26 cellular contexts compared by ENCODE assay signal in the genomic region with DNA sequence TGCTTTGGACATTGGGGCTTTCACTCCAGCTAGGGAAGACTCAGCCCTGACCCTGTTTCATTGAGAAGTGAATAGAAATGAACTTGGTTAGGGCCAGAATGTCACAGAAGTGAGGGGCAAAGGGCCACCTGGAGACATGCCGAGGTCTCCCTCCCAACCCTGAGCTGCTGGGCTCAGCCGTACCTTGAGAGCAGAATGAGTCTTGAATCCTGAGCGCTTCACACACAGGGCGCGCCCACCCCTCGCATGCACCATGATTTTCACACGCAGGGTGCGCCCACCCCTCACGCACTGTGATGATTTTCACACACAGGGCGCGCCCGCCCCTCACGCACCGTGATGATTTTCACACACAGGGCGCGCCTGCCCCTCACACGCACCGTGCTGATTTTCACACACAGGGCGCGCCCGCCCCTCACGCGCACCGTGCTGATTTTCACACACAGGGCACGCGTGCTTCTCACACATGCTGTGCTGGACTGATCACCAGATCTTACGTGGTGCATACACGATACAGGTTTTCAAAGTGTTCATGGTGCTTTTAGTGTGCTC.
A peak's percentile ranks its signal among the peaks of the same experiment; 100 is the strongest.
DNase-seq lines count a peak whose midpoint lies in the region; ATAC-seq and TF ChIP-seq lines count a peak whose summit lies in the region.
"Had no signal": no experiment of that assay in that cellular context is flagged by ENCODE, and none has a peak within 500 bp of the region (broad histone marks: within the 10 kb centered on the region; RNA-seq: fewer than 3 reads in every experiment).

No MANE protein-coding gene starts in this region.

- no peak for TF ChIP-seq CTCF in RWPE1 (conservative IDR thresholded peaks at IDR 0.05; ENCODE audit: low read depth)
- TF ChIP-seq CTCF in endothelial cell (IDR thresholded peaks at IDR 0.05; ENCODE audit: unreplicated experiment): no peak
- TF ChIP-seq CTCF in type B pancreatic cell (conservative IDR thresholded peaks at IDR 0.05): no peak
- TF ChIP-seq CTCF in osteocyte (IDR thresholded peaks at IDR 0.05): no peak

- no peak for DNase-seq in activated T-cell treated with anti-CD3 and anti-CD28 coated beads, Interleukin-2, amount 50 U/mL, for 24 hours
- DNase-seq in activated T-cell treated with anti-CD3 and anti-CD28 coated beads, Interleukin-2, amount 50 U/mL, for 4 hours: no peak
- DNase-seq in RWPE1 (ENCODE audit: low spot score) (no peak), endothelial cell (ENCODE audit: low spot score) (no peak), sciatic nerve (ENCODE audit: low spot score) (peak; percentile 28), type B pancreatic cell (ENCODE audit: extremely low spot score, unreplicated experiment) (no peak), osteocyte (ENCODE audit: extremely low spot score, unreplicated experiment) (no peak)
- DNase-seq: activated CD4-positive, alpha-beta T cell treated with anti-CD3 and anti-CD28 coated beads, Interleukin-2, amount 50 U/mL, for 48 hours; activated naive CD8-positive, alpha-beta T cell treated with anti-CD3 and anti-CD28 coated beads, Interleukin-2, amount 10 ng/mL, durations not matched to agents 7 days and 5 days; activated T-cell treated with anti-CD3 and anti-CD28 coated beads, Interleukin-2, amount 50 U/mL, for 1 hour; COR-L47; DND-41; H9; Karpas-422; kidney glomerular epithelial cell; NCI-H1694; NCI-H2171 treated with DMSO at 0.1 percent for 48 hours; NCI-H526 treated with DMSO at 0.1 percent for 48 hours; small intestine; stimulated activated CD4-positive, alpha-beta T cell treated with anti-CD3 and anti-CD28 coated beads, Interleukin-1b, Interleukin-23, amount 100 ng/mL, for 48 hours; testis; WERI-Rb-1 had no signal

- peaks cover 83% of the 10 kb centered on the region for H3K36me3 Mint-ChIP-seq in activated T-cell treated with anti-CD3 and anti-CD28 coated beads, Interleukin-2, amount 50 U/mL, for 24 hours (ENCODE audit: low read depth)
- H3K36me3 Mint-ChIP-seq in activated T-cell treated with anti-CD3 and anti-CD28 coated beads, Interleukin-2, amount 50 U/mL, for 4 hours (ENCODE audit: insufficient read depth): peaks cover 50% of the 10 kb centered on the region
- H3K36me3 Mint-ChIP-seq in endothelial cell (ENCODE audit: low read depth, unreplicated experiment) (peaks cover 53% of the 10 kb centered on the region), type B pancreatic cell (peaks cover 54% of the 10 kb centered on the region), osteocyte (ENCODE audit: unreplicated experiment) (peaks cover 40% of the 10 kb centered on the region)

- intact Hi-C loops in sciatic nerve (cut with DNase I): no loop called here

- ATAC-seq in activated T-cell treated with anti-CD3 and anti-CD28 coated beads, Interleukin-2, amount 50 U/mL, for 4 hours: no peak
- ATAC-seq in sciatic nerve (no peak), GM19452 (IDR thresholded peaks at IDR 0.05; ENCODE audit: unreplicated experiment) (no peak)
- ATAC-seq: GM12878 had no signal

- peak overlapping the region; percentile 51 for H3K27ac ChIP-seq in RWPE1
- H3K27ac ChIP-seq: epithelial cell of prostate, SJSA1, testis, WERI-Rb-1 had no signal

- H3K9me3 Mint-ChIP-seq in activated T-cell treated with anti-CD3 and anti-CD28 coated beads, Interleukin-2, amount 50 U/mL, for 24 hours: peaks cover 35% of the 10 kb centered on the region
- peaks cover 20% of the 10 kb centered on the region for H3K9me3 Mint-ChIP-seq in activated T-cell treated with anti-CD3 and anti-CD28 coated beads, Interleukin-2, amount 50 U/mL, for 4 hours
- peaks cover 4% of the 10 kb centered on the region for H3K9me3 Mint-ChIP-seq in endothelial cell (ENCODE audit: unreplicated experiment)
- peaks cover 11% of the 10 kb centered on the region for H3K9me3 Mint-ChIP-seq in type B pancreatic cell
- H3K9me3 Mint-ChIP-seq in osteocyte (ENCODE audit: unreplicated experiment): peaks cover 5% of the 10 kb centered on the region

- peaks cover 32% of the 10 kb centered on the region for H3K4me1 Mint-ChIP-seq in activated T-cell treated with anti-CD3 and anti-CD28 coated beads, Interleukin-2, amount 50 U/mL, for 24 hours (ENCODE audit: low read depth)
- H3K4me1 Mint-ChIP-seq in activated T-cell treated with anti-CD3 and anti-CD28 coated beads, Interleukin-2, amount 50 U/mL, for 4 hours (ENCODE audit: low read depth): peaks cover 29% of the 10 kb centered on the region
- H3K4me1 Mint-ChIP-seq in endothelial cell (ENCODE audit: unreplicated experiment) (peaks cover 3% of the 10 kb centered on the region), type B pancreatic cell (ENCODE audit: unreplicated experiment) (peaks cover 9% of the 10 kb centered on the region), osteocyte (ENCODE audit: unreplicated experiment) (peaks cover 7% of the 10 kb centered on the region)

- POLR2A ChIA-PET in RWPE1 (lab: Yijun Ruan, JAX; ENCODE audit: low non-redundant PET): no interaction called here

- H3K27me3 Mint-ChIP-seq in activated T-cell treated with anti-CD3 and anti-CD28 coated beads, Interleukin-2, amount 50 U/mL, for 24 hours: no peaks in the 10 kb centered on the region
- no peaks in the 10 kb centered on the region for H3K27me3 Mint-ChIP-seq in activated T-cell treated with anti-CD3 and anti-CD28 coated beads, Interleukin-2, amount 50 U/mL, for 4 hours (ENCODE audit: low read depth)
- H3K27me3 Mint-ChIP-seq in endothelial cell (ENCODE audit: unreplicated experiment) (peaks cover 6% of the 10 kb centered on the region), type B pancreatic cell (no peaks in the 10 kb centered on the region), osteocyte (ENCODE audit: unreplicated experiment) (no peaks in the 10 kb centered on the region)
- H3K27me3 Mint-ChIP-seq: activated naive CD8-positive, alpha-beta T cell treated with anti-CD3 and anti-CD28 coated beads, Interleukin-2, amount 10 ng/mL, durations not matched to agents 7 days and 5 days had no signal

- no peak overlapping the region for H3K4me3 Mint-ChIP-seq in activated T-cell treated with anti-CD3 and anti-CD28 coated beads, Interleukin-2, amount 50 U/mL, for 24 hours
- no peak overlapping the region for H3K4me3 Mint-ChIP-seq in activated T-cell treated with anti-CD3 and anti-CD28 coated beads, Interleukin-2, amount 50 U/mL, for 4 hours
- H3K4me3 Mint-ChIP-seq in endothelial cell (ENCODE audit: unreplicated experiment): peak overlapping the region; percentile 71
- no peak overlapping the region for H3K4me3 Mint-ChIP-seq in type B pancreatic cell
- no peak overlapping the region for H3K4me3 Mint-ChIP-seq in osteocyte (ENCODE audit: unreplicated experiment)
- H3K4me3 Mint-ChIP-seq: activated naive CD8-positive, alpha-beta T cell treated with anti-CD3 and anti-CD28 coated beads, Interleukin-2, amount 10 ng/mL, durations not matched to agents 7 days and 5 days; H9 had no signal

- peak overlapping the region; percentile 24 for H3K27ac Mint-ChIP-seq in activated T-cell treated with anti-CD3 and anti-CD28 coated beads, Interleukin-2, amount 50 U/mL, for 24 hours
- no peak overlapping the region for H3K27ac Mint-ChIP-seq in endothelial cell (ENCODE audit: unreplicated experiment)
- H3K27ac Mint-ChIP-seq in type B pancreatic cell: no peak overlapping the region
- no peak overlapping the region for H3K27ac Mint-ChIP-seq in osteocyte (ENCODE audit: unreplicated experiment)

- CTCF ChIA-PET in RWPE1 (lab: Yijun Ruan, JAX): interaction anchor here (0.6 kb wide), 1 partner anchor 241 kb away, joined by 3 read pairs; no protein-coding TSS in a partner anchor
